18 cellular contexts compared by ENCODE assay signal in genomic region chr22:43375951-43376455, GRCh38. TPM values are rescaled to one million over a fixed set of nuclear protein-coding genes. Genes with fewer than 3 reads are reported as not detected.
"Had no signal": no experiment of that assay in that cellular context is flagged by ENCODE, and none has a peak within 500 bp of the region (broad histone marks: within the 10 kb centered on the region; RNA-seq: fewer than 3 reads in every experiment).

No MANE protein-coding gene starts in this region.

- H3K4me3 ChIP-seq: ascending aorta, coronary artery, neural progenitor cell, pancreas, tibial nerve, vagina had no signal

- H2AFZ ChIP-seq: neural progenitor cell had no signal

- H3K9ac ChIP-seq: neural progenitor cell had no signal

- H3K27ac Mint-ChIP-seq: neural progenitor cell; T-helper 2 cell treated with Interferon-gamma antibody and Interleukin-4, amounts not matched to agents 5 μg/mL and 100 μg/mL, for 36 hours had no signal

- H3K27me3 ChIP-seq: ascending aorta, neural progenitor cell, pancreas, vagina had no signal

- H3K36me3 ChIP-seq: ascending aorta, neural progenitor cell, pancreas, tibial nerve, vagina had no signal

- H3K36me3 Mint-ChIP-seq: neural progenitor cell had no signal

- H3K4me2 ChIP-seq: neural progenitor cell had no signal

- H3K4me1 ChIP-seq: vagina had no signal

- H3K9me3 ChIP-seq: ascending aorta, pancreas had no signal

- H3K4me3 Mint-ChIP-seq: activated CD8-positive, alpha-beta memory T cell treated with anti-CD3 and anti-CD28 coated beads, Interleukin-2, amount 10 ng/mL, durations not matched to agents 7 days and 5 days; neural progenitor cell; T-helper 2 cell treated with Interferon-gamma antibody and Interleukin-4, amounts not matched to agents 5 μg/mL and 100 μg/mL, for 36 hours had no signal

- DNase-seq: activated CD4-positive, alpha-beta T cell treated with anti-CD3 and anti-CD28 coated beads, Interleukin-2, amount 50 U/mL, for 48 hours; activated CD4-positive, CD25-positive, alpha-beta regulatory T cell treated with anti-CD3 and anti-CD28 coated beads, Interleukin-2, amount 50 U/mL, for 72 hours; activated gamma-delta T cell; activated T-cell treated with anti-CD3 and anti-CD28 coated beads, Interleukin-2, amount 50 U/mL, for 48 hours; effector CD4-positive, alpha-beta T cell; kidney glomerular epithelial cell; midbrain; pancreas had no signal

- H3K27ac ChIP-seq: ascending aorta, coronary artery, neural progenitor cell, tibial nerve, vagina had no signal

RNA-seq across cellular contexts. Expression of gene SCUBE1, which starts 32.8 kb away (rescaled TPM):
- total RNA-seq: endothelial cell of umbilical vein had no signal

RNA-seq across cellular contexts. Expression of gene MPPED1, which starts 35.8 kb away (rescaled TPM):
- total RNA-seq: activated CD8-positive, alpha-beta memory T cell treated with anti-CD3 and anti-CD28 coated beads, Interleukin-2, amount 10 ng/mL, durations not matched to agents 7 days and 5 days; ascending aorta; cardiac septum; endothelial cell of umbilical vein; pancreas; renal cortical epithelial cell had no signal
- polyA plus RNA-seq: endothelial cell of umbilical vein had no signal
